In genomic region chr1:113934006-113934405, GRCh38 we compare ENCODE assay signal across 1 cellular context.
TF ChIP-seq lines count a peak whose summit lies in the region.

No MANE protein-coding gene starts in this region.

TF ChIP-seq in GM12878, 131 proteins besides CTCF, POLR2A, EP300 and RAD21:
- TF ChIP-seq BCLAF1 (IDR thresholded peaks at IDR 0.05) (no peak), PAX5 (IDR thresholded peaks at IDR 0.05; ENCODE audit: borderline replicate concordance, low read depth, low read length) (no peak), GABPA (IDR thresholded peaks at IDR 0.05; ENCODE audit: low read depth) (no peak), SRF (IDR thresholded peaks at IDR 0.05; ENCODE audit: low read depth in 2 of 2, low read length in 2 of 2) (no peak), FOXK2 (IDR thresholded peaks at IDR 0.05) (no peak), SPI1 (IDR thresholded peaks at IDR 0.05; ENCODE audit: borderline replicate concordance, insufficient read depth, low read depth, low read length) (no peak), ZBTB40 (IDR thresholded peaks at IDR 0.05; ENCODE audit: borderline replicate concordance) (no peak), MEF2B (IDR thresholded peaks at IDR 0.05; ENCODE audit: partially characterized antibody, poor library complexity, severe bottlenecking) (no peak)
